In the genomic region with DNA sequence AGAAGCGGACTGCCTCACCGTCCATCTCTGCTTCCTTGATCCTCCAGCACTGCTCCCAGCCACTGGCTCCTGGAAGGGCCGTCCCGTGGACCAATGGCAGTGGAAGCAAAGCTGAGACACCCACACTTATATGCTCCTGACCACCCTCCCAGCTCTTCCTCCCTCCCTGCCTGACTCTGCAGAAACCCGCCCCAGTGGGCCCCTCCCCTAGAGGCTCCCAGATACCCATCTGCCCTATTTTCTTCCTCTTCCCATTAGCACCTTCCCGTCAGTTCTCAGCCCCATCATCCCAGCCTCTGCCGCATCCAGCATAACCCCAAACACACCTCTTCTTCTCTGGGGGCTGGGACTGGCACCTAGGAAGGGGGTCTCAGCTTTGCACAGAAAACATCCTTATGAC, we compare ENCODE assay signal across 31 cellular contexts. TPM values are rescaled to one million over a fixed set of nuclear protein-coding genes. Genes with fewer than 3 reads are reported as not detected.
"Had no signal": no experiment of that assay in that cellular context is flagged by ENCODE, and none has a peak within 500 bp of the region (broad histone marks: within the 10 kb centered on the region; RNA-seq: fewer than 3 reads in every experiment).

A gene with protein sequence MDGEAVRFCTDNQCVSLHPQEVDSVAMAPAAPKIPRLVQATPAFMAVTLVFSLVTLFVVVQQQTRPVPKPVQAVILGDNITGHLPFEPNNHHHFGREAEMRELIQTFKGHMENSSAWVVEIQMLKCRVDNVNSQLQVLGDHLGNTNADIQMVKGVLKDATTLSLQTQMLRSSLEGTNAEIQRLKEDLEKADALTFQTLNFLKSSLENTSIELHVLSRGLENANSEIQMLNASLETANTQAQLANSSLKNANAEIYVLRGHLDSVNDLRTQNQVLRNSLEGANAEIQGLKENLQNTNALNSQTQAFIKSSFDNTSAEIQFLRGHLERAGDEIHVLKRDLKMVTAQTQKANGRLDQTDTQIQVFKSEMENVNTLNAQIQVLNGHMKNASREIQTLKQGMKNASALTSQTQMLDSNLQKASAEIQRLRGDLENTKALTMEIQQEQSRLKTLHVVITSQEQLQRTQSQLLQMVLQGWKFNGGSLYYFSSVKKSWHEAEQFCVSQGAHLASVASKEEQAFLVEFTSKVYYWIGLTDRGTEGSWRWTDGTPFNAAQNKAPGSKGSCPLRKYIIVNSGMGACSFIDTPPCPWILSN (minus strand): TSS at position 101 of the 400 bp plus-strand sequence. CDS start 76 bp downstream, at position 25.

- H3K4me3 Mint-ChIP-seq: activated CD4-positive, alpha-beta memory T cell treated with anti-CD3 and anti-CD28 coated beads, Interleukin-2, amount 10 ng/mL, durations not matched to agents 7 days and 5 days; activated CD4-positive, alpha-beta T cell treated with anti-CD3 and anti-CD28 coated beads, Interleukin-2, amount 10 ng/mL, durations not matched to agents 7 days and 5 days; activated naive CD4-positive, alpha-beta T cell treated with anti-CD3 and anti-CD28 coated beads, Interleukin-2, amount 10 ng/mL, durations not matched to agents 7 days and 5 days; activated naive CD8-positive, alpha-beta T cell treated with anti-CD3 and anti-CD28 coated beads, Interleukin-2, amount 10 ng/mL, durations not matched to agents 7 days and 5 days; activated T-cell treated with anti-CD3 and anti-CD28 coated beads, Interleukin-2, amount 50 U/mL, for 24 hours; activated T-cell treated with anti-CD3 and anti-CD28 coated beads, Interleukin-2, amount 50 U/mL, for 72 hours; brain had no signal

- H3K9me3 ChIP-seq: ascending aorta, breast epithelium, esophagus squamous epithelium, gastroesophageal sphincter had no signal

- H3K4me3 ChIP-seq: ascending aorta, breast epithelium, cardiac muscle cell, esophagus squamous epithelium, gastroesophageal sphincter had no signal

- H3K4me1 ChIP-seq: ascending aorta, breast epithelium, esophagus squamous epithelium, gastroesophageal sphincter had no signal

- H3K27me3 ChIP-seq: ascending aorta, breast epithelium, cardiac muscle cell had no signal

- H3K4me1 Mint-ChIP-seq: brain had no signal

- H3K9me3 Mint-ChIP-seq: activated CD4-positive, alpha-beta memory T cell treated with anti-CD3 and anti-CD28 coated beads, Interleukin-2, amount 10 ng/mL, durations not matched to agents 7 days and 5 days; activated CD4-positive, alpha-beta T cell treated with anti-CD3 and anti-CD28 coated beads, Interleukin-2, amount 10 ng/mL, durations not matched to agents 7 days and 5 days; activated naive CD4-positive, alpha-beta T cell treated with anti-CD3 and anti-CD28 coated beads, Interleukin-2, amount 10 ng/mL, durations not matched to agents 7 days and 5 days; activated T-cell treated with anti-CD3 and anti-CD28 coated beads, Interleukin-2, amount 50 U/mL, for 24 hours; activated T-cell treated with anti-CD3 and anti-CD28 coated beads, Interleukin-2, amount 50 U/mL, for 72 hours; brain had no signal

- H3K27ac Mint-ChIP-seq: activated CD4-positive, alpha-beta memory T cell treated with anti-CD3 and anti-CD28 coated beads, Interleukin-2, amount 10 ng/mL, durations not matched to agents 7 days and 5 days; activated CD4-positive, alpha-beta T cell treated with anti-CD3 and anti-CD28 coated beads, Interleukin-2, amount 10 ng/mL, durations not matched to agents 7 days and 5 days; activated naive CD4-positive, alpha-beta T cell treated with anti-CD3 and anti-CD28 coated beads, Interleukin-2, amount 10 ng/mL, durations not matched to agents 7 days and 5 days; activated naive CD8-positive, alpha-beta T cell treated with anti-CD3 and anti-CD28 coated beads, Interleukin-2, amount 10 ng/mL, durations not matched to agents 7 days and 5 days; activated T-cell treated with anti-CD3 and anti-CD28 coated beads, Interleukin-2, amount 50 U/mL, for 24 hours; activated T-cell treated with anti-CD3 and anti-CD28 coated beads, Interleukin-2, amount 50 U/mL, for 72 hours; brain had no signal

- H3K27ac ChIP-seq: ascending aorta, breast epithelium, cardiac muscle cell, epithelial cell of prostate, esophagus squamous epithelium, gastroesophageal sphincter had no signal

- H3K36me3 Mint-ChIP-seq: activated naive CD4-positive, alpha-beta T cell treated with anti-CD3 and anti-CD28 coated beads, Interleukin-2, amount 10 ng/mL, durations not matched to agents 7 days and 5 days; brain had no signal

- DNase-seq: activated CD4-positive, alpha-beta memory T cell treated with anti-CD3 and anti-CD28 coated beads, Interleukin-2, amount 10 ng/mL, durations not matched to agents 7 days and 5 days; activated CD4-positive, alpha-beta T cell treated with anti-CD3 and anti-CD28 coated beads for 1 hour; activated CD4-positive, alpha-beta T cell treated with anti-CD3 and anti-CD28 coated beads for 4 hours; activated CD4-positive, alpha-beta T cell treated with anti-CD3 and anti-CD28 coated beads, Interleukin-2, amount 10 ng/mL, durations not matched to agents 7 days and 5 days; activated CD4-positive, alpha-beta T cell treated with anti-CD3 and anti-CD28 coated beads, Interleukin-2, amount 50 U/mL, for 4 hours; activated CD8-positive, alpha-beta memory T cell treated with anti-CD3 and anti-CD28 coated beads, Interleukin-2, amount 50 U/mL, for 48 hours; activated gamma-delta T cell; activated naive CD4-positive, alpha-beta T cell; activated naive CD4-positive, alpha-beta T cell treated with anti-CD3 and anti-CD28 coated beads, Interleukin-2, amount 10 ng/mL, durations not matched to agents 7 days and 5 days; activated naive CD8-positive, alpha-beta T cell treated with anti-CD3 and anti-CD28 coated beads, Interleukin-2, amount 10 ng/mL, durations not matched to agents 7 days and 5 days; activated T-cell treated with anti-CD3 and anti-CD28 coated beads for 4 hours; activated T-cell treated with anti-CD3 and anti-CD28 coated beads, Interleukin-2, amount 50 U/mL, for 24 hours; activated T-cell treated with anti-CD3 and anti-CD28 coated beads, Interleukin-2, amount 50 U/mL, for 72 hours; central memory CD4-positive, alpha-beta T cell; cerebellar nuclear complex; effector CD8-positive, alpha-beta T cell; esophagus squamous epithelium; foreskin melanocyte; T-helper 2 cell had no signal

- FAIRE-seq: colon, endometrium, endothelial cell of umbilical vein had no signal

- H3K36me3 ChIP-seq: ascending aorta, breast epithelium, cardiac muscle cell, esophagus squamous epithelium, gastroesophageal sphincter had no signal

- ATAC-seq: activated naive CD4-positive, alpha-beta T cell treated with anti-CD3 and anti-CD28 coated beads, Interleukin-2, amount 50 U/mL, for 72 hours; activated T-cell treated with anti-CD3 and anti-CD28 coated beads, Interleukin-2, amount 50 U/mL, for 72 hours; gastroesophageal sphincter had no signal

RNA-seq across cellular contexts. Expression of the gene that starts here (rescaled TPM):
- total RNA-seq: activated CD4-positive, alpha-beta memory T cell treated with anti-CD3 and anti-CD28 coated beads, Interleukin-2, amount 10 ng/mL, durations not matched to agents 7 days and 5 days; activated CD4-positive, alpha-beta T cell treated with anti-CD3 and anti-CD28 coated beads, Interleukin-2, amount 10 ng/mL, durations not matched to agents 7 days and 5 days; activated naive CD8-positive, alpha-beta T cell treated with anti-CD3 and anti-CD28 coated beads, Interleukin-2, amount 10 ng/mL, durations not matched to agents 7 days and 5 days; activated T-cell treated with anti-CD3 and anti-CD28 coated beads, Interleukin-2, amount 50 U/mL, for 72 hours; ascending aorta; cardiac muscle cell; endothelial cell of umbilical vein; fibroblast of lung; fibroblast of villous mesenchyme had no signal
- polyA plus RNA-seq: cardiac muscle cell, endothelial cell of umbilical vein, fibroblast of lung had no signal
